In the genomic region with DNA sequence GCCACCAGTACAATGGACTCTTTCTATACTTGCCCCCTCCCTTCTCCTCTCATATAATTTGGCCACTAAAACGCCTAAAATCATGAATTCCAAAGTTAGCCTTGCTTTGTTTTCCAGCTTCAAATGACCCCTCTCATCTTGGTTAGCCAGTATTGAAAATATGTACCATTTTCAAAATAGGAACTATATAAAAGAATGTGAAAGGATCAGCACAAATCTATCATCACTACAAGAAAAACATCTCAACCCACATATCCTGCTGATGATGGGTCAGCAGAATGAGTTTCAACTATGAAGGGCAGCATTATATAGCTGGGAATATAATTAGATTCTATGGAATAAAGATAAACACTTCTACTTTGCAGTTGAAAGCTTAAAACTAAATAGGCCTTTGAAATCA, we compare ENCODE assay signal across 29 cellular contexts.
"Had no signal": no experiment of that assay in that cellular context is flagged by ENCODE, and none has a peak within 500 bp of the region (broad histone marks: within the 10 kb centered on the region; RNA-seq: fewer than 3 reads in every experiment).

No MANE protein-coding gene starts in this region.

- DNase-seq: activated CD4-positive, alpha-beta T cell treated with anti-CD3 and anti-CD28 coated beads for 1 hour; activated CD4-positive, alpha-beta T cell treated with anti-CD3 and anti-CD28 coated beads for 4 hours; activated CD4-positive, alpha-beta T cell treated with anti-CD3 and anti-CD28 coated beads, Interleukin-2, amount 50 U/mL, for 1 hour; activated CD4-positive, alpha-beta T cell treated with anti-CD3 and anti-CD28 coated beads, Interleukin-2, amount 50 U/mL, for 48 hours; activated CD8-positive, alpha-beta memory T cell treated with anti-CD3 and anti-CD28 coated beads for 24 hours; activated CD8-positive, alpha-beta T cell treated with anti-CD3 and anti-CD28 coated beads for 36 hours; activated effector memory CD4-positive, alpha-beta T cell treated with Interleukin-2 at 50 U/mL for 16 hours; activated gamma-delta T cell treated with Interleukin-2 at 50 U/mL for 16 hours; activated naive CD4-positive, alpha-beta T cell treated with anti-CD3 and anti-CD28 coated beads, Interleukin-2, amount 50 U/mL, for 16 hours; activated naive CD4-positive, alpha-beta T cell treated with Interleukin-2 at 50 U/mL for 16 hours; activated T-cell treated with anti-CD3 and anti-CD28 coated beads, Interleukin-2, amount 50 U/mL, for 4 hours; amniotic stem cell; anterior cingulate cortex; brain microvascular endothelial cell; central memory CD4-positive, alpha-beta T cell; cerebellar nuclear complex; colonic mucosa; dorsolateral prefrontal cortex; effector memory CD4-positive, alpha-beta T cell; endodermal cell; foreskin fibroblast; gastrocnemius medialis; glutamatergic neuron; heart left ventricle; T-helper 2 cell had no signal

- H3K36me3 ChIP-seq: brain microvascular endothelial cell, colonic mucosa, gastrocnemius medialis, heart left ventricle had no signal

- H3K4me3 ChIP-seq: colonic mucosa, dorsolateral prefrontal cortex, gastrocnemius medialis, heart left ventricle had no signal

- H3K9me3 ChIP-seq: colonic mucosa, gastrocnemius medialis, heart left ventricle had no signal

- H3K4me1 ChIP-seq: colonic mucosa, gastrocnemius medialis, heart left ventricle had no signal

- ATAC-seq: activated CD8-positive, alpha-beta T cell treated with anti-CD3 and anti-CD28 coated beads for 36 hours; activated T-cell treated with anti-CD3 and anti-CD28 coated beads, Interleukin-2, amount 50 U/mL, for 4 hours; activated T-helper 17 cell treated with anti-CD3 and anti-CD28 coated beads, Interleukin-2, amount 50 U/mL, for 72 hours; esophagus mucosa; gastrocnemius medialis; heart left ventricle; WTC11 had no signal

- H3K27me3 ChIP-seq: brain microvascular endothelial cell, colonic mucosa, dorsolateral prefrontal cortex, gastrocnemius medialis, heart left ventricle had no signal

- H3K27ac ChIP-seq: brain microvascular endothelial cell, colonic mucosa, gastrocnemius medialis, heart left ventricle, VCaP had no signal
